Comparison of ENCODE assay signal across 19 cellular contexts in the genomic region with DNA sequence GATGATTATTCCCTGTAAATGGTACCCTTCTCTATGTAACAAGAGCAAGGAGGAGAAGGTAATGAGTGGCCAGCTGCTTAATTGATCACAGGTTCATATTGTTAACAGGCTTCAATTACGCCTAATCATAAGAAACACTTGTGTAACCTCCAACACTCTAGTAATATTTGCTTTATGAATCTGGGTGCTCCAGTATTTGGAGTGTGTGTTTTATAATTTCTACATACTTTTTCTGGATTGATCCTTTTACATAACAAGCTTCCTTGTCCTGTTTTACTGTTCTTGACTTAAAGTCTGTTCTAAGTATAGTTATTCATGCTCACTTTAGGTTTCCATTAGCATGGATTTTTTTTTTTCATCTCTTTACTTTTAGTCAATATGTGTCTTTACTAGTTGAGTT.
A peak's percentile ranks its signal among the peaks of the same experiment; 100 is the strongest.
DNase-seq lines count a peak whose midpoint lies in the region; ATAC-seq and TF ChIP-seq lines count a peak whose summit lies in the region.
"Had no signal": no experiment of that assay in that cellular context is flagged by ENCODE, and none has a peak within 500 bp of the region (broad histone marks: within the 10 kb centered on the region; RNA-seq: fewer than 3 reads in every experiment).

No MANE protein-coding gene starts in this region.

- H3K9me3 ChIP-seq in upper lobe of right lung = no peaks in the 10 kb centered on the region
- H3K9me3 ChIP-seq: BE2C had no signal

- TF ChIP-seq CTCF in upper lobe of right lung (IDR thresholded peaks at IDR 0.05) = no peak

- peak; percentile 0 for DNase-seq in NCI-H1105 (lab: John Stamatoyannopoulos, UW)
- peak; percentile 42 for DNase-seq in NCI-H1105 treated with DMSO at 0.1 percent for 48 hours (lab: John Stamatoyannopoulos, UW)
- DNase-seq in NCI-H748 (lab: John Stamatoyannopoulos, UW; ENCODE audit: unreplicated experiment) = peak; percentile 62
- DNase-seq in upper lobe of right lung = no peak
- DNase-seq in activated naive CD4-positive, alpha-beta T cell (lab: John Stamatoyannopoulos, UW) = no peak
- no peak for DNase-seq in activated naive CD4-positive, alpha-beta T cell treated with anti-CD3 and anti-CD28 coated beads, Interleukin-2, amount 50 U/mL, for 16 hours
- DNase-seq: ACHN; BE2C; C1 segment of cervical spinal cord; CD4-positive, CD25-positive, alpha-beta regulatory T cell; CD8-positive, alpha-beta memory T cell; COR-L47; DMS 273 treated with DMSO at 0.1 percent for 48 hours; DMS53; GOT3; H7; HFFc6; IMR-90 had no signal

- no peak overlapping the region for H3K4me3 ChIP-seq in upper lobe of right lung

- no peak overlapping the region for H3K27ac ChIP-seq in upper lobe of right lung

- no peaks in the 10 kb centered on the region for H3K4me1 ChIP-seq in upper lobe of right lung
- H3K4me1 ChIP-seq: BE2C had no signal

- peak; percentile 10 for ATAC-seq in upper lobe of right lung
- ATAC-seq: HCT116 had no signal

- H3K27me3 ChIP-seq in upper lobe of right lung = no peaks in the 10 kb centered on the region
- H3K27me3 ChIP-seq: BE2C had no signal

- H3K36me3 ChIP-seq in upper lobe of right lung = no peaks in the 10 kb centered on the region
- H3K36me3 ChIP-seq: BE2C had no signal

- intact Hi-C loops in upper lobe of right lung (cut with DNase I) = no loop called here

Comparison
In these comparisons a context has a peak if more than half of its experiments do, and no peak if none do; other contexts are left out.
1. DNase-seq: peak in NCI-H1105 (single experiment), NCI-H1105 treated with DMSO at 0.1 percent for 48 hours (single experiment) and NCI-H748 (single experiment); none in upper lobe of right lung (single experiment), activated naive CD4-positive, alpha-beta T cell (0 of 4) and activated naive CD4-positive, alpha-beta T cell treated with anti-CD3 and anti-CD28 coated beads, Interleukin-2, amount 50 U/mL, for 16 hours (single experiment).